ENCODE assay signal across 1 cellular context in genomic region chr9:127716412-127716811, GRCh38.
A peak's percentile ranks its signal among the peaks of the same experiment; 100 is the strongest.
TF ChIP-seq lines count a peak whose summit lies in the region.

No MANE protein-coding gene starts in this region.

TF ChIP-seq in K562, 482 proteins besides CTCF, POLR2A, EP300 and RAD21:
- TF ChIP-seq ZNF124 (CRISPR knock-in tag; IDR thresholded peaks at IDR 0.05) (peak; percentile 22; the same call in 1 of the 2 replicates), PREB (CRISPR knock-in tag; IDR thresholded peaks at IDR 0.05) (0 out of 2 replicates have a peak, but pooled peaks have one; percentile 10), ZNF695 (CRISPR knock-in tag; IDR thresholded peaks at IDR 0.05) (no peak)
TF ChIP-seq in K562: peak in this region for 2.
